9 cellular contexts compared by ENCODE assay signal in genomic region chr9:27499481-27499880, GRCh38. TPM values are rescaled to one million over a fixed set of nuclear protein-coding genes. Genes with fewer than 3 reads are reported as not detected.
DNase-seq lines count a peak whose midpoint lies in the region; ATAC-seq and TF ChIP-seq lines count a peak whose summit lies in the region.
"Had no signal": no experiment of that assay in that cellular context is flagged by ENCODE, and none has a peak within 500 bp of the region (broad histone marks: within the 10 kb centered on the region; RNA-seq: fewer than 3 reads in every experiment).

No MANE protein-coding gene starts in this region.

- no peak overlapping the region for H3K9ac ChIP-seq in neural progenitor cell

- peaks cover 24% of the 10 kb centered on the region for H3K4me1 Mint-ChIP-seq in activated naive CD8-positive, alpha-beta T cell treated with anti-CD3 and anti-CD28 coated beads, Interleukin-2, amount 50 U/mL, for 24 hours
- peaks cover 48% of the 10 kb centered on the region for H3K4me1 Mint-ChIP-seq in neural progenitor cell

- TF ChIP-seq POLR2A in gastrocnemius medialis (IDR thresholded peaks at IDR 0.05) (no peak), testis (IDR thresholded peaks at IDR 0.05) (no peak)

- no peak overlapping the region for H3K27ac ChIP-seq in neural progenitor cell
- H3K27ac ChIP-seq in gastrocnemius medialis, result no peak overlapping the region
- H3K27ac ChIP-seq in testis, result no peak overlapping the region

- no peaks in the 10 kb centered on the region for H3K9me3 Mint-ChIP-seq in activated naive CD8-positive, alpha-beta T cell treated with anti-CD3 and anti-CD28 coated beads, Interleukin-2, amount 50 U/mL, for 24 hours
- peaks cover 10% of the 10 kb centered on the region for H3K9me3 Mint-ChIP-seq in neural progenitor cell

- H3K36me3 ChIP-seq in neural progenitor cell (no peaks in the 10 kb centered on the region), gastrocnemius medialis (no peaks in the 10 kb centered on the region), testis (ENCODE audit: low read depth, missing control alignments) (no peaks in the 10 kb centered on the region)

- H3K79me2 ChIP-seq in neural progenitor cell (ENCODE audit: low read depth), result peaks cover 69% of the 10 kb centered on the region

- H3K4me3 ChIP-seq in neural progenitor cell, result no peak overlapping the region
- H3K4me3 ChIP-seq in gastrocnemius medialis, result no peak overlapping the region
- no peak overlapping the region for H3K4me3 ChIP-seq in testis

- H2AFZ ChIP-seq in neural progenitor cell (replicated peaks), result no peak overlapping the region

- no peak for DNase-seq in activated naive CD8-positive, alpha-beta T cell treated with anti-CD3 and anti-CD28 coated beads, Interleukin-2, amount 50 U/mL, for 24 hours
- DNase-seq in neural progenitor cell (ENCODE audit: low spot score) (no peak), gastrocnemius medialis (no peak), testis (no peak), occipital lobe (lab: John Stamatoyannopoulos, UW) (no peak)
- DNase-seq: RPMI8226 had no signal

- peak overlapping the region; percentile 33 for H3K4me2 ChIP-seq in neural progenitor cell

- peaks cover 2% of the 10 kb centered on the region for H3K27me3 Mint-ChIP-seq in activated naive CD8-positive, alpha-beta T cell treated with anti-CD3 and anti-CD28 coated beads, Interleukin-2, amount 50 U/mL, for 24 hours
- peaks cover 4% of the 10 kb centered on the region for H3K27me3 Mint-ChIP-seq in neural progenitor cell (ENCODE audit: insufficient read depth, low read depth)

- WGBS in testis, 2 donors, result 47 to 50% methylated on average over 2 of the region's 2 CpGs

- in situ Hi-C loops in gastrocnemius medialis (cut with MboI; ENCODE audit: low sequenced_read_pairs in 4 of 4), result no loop called here

- H3K27ac Mint-ChIP-seq in activated naive CD8-positive, alpha-beta T cell treated with anti-CD3 and anti-CD28 coated beads, Interleukin-2, amount 50 U/mL, for 24 hours, result no peak overlapping the region
- no peak overlapping the region for H3K27ac Mint-ChIP-seq in neural progenitor cell

- TF ChIP-seq CTCF in neural progenitor cell (IDR thresholded peaks at IDR 0.05) (no peak), gastrocnemius medialis (IDR thresholded peaks at IDR 0.05 in 4 of 5, conservative IDR thresholded peaks at IDR 0.05 in 1 of 5) (no peak), testis (IDR thresholded peaks at IDR 0.05) (no peak)

- no peaks in the 10 kb centered on the region for H3K9me3 ChIP-seq in neural progenitor cell (ENCODE audit: low read depth)
- H3K9me3 ChIP-seq in gastrocnemius medialis, result no peaks in the 10 kb centered on the region
- no peaks in the 10 kb centered on the region for H3K9me3 ChIP-seq in testis

- no peaks in the 10 kb centered on the region for H3K36me3 Mint-ChIP-seq in activated naive CD8-positive, alpha-beta T cell treated with anti-CD3 and anti-CD28 coated beads, Interleukin-2, amount 50 U/mL, for 24 hours (ENCODE audit: low read depth)
- H3K36me3 Mint-ChIP-seq in neural progenitor cell, result peaks cover 11% of the 10 kb centered on the region

- H3K27me3 ChIP-seq in neural progenitor cell (no peaks in the 10 kb centered on the region), gastrocnemius medialis (no peaks in the 10 kb centered on the region), testis (no peaks in the 10 kb centered on the region)

- H3K4me3 Mint-ChIP-seq in activated naive CD8-positive, alpha-beta T cell treated with anti-CD3 and anti-CD28 coated beads, Interleukin-2, amount 50 U/mL, for 24 hours, result peak overlapping the region; percentile 18
- H3K4me3 Mint-ChIP-seq in neural progenitor cell, result no peak overlapping the region

- peaks cover 37% of the 10 kb centered on the region for H3F3A ChIP-seq in neural progenitor cell (ENCODE audit: low read depth)

- H3K4me1 ChIP-seq in neural progenitor cell, result peaks cover 67% of the 10 kb centered on the region
- H3K4me1 ChIP-seq in gastrocnemius medialis, result peaks cover 10 to 11% of the 10 kb centered on the region in 2 donors
- peaks cover 35% of the 10 kb centered on the region for H3K4me1 ChIP-seq in testis

- ATAC-seq in GM18868 (IDR thresholded peaks at IDR 0.05; ENCODE audit: unreplicated experiment) (peak; percentile 57), HG03378 (IDR thresholded peaks at IDR 0.05; ENCODE audit: unreplicated experiment) (peak; percentile 82), gastrocnemius medialis (no peak), GM21515 (IDR thresholded peaks at IDR 0.05; ENCODE audit: unreplicated experiment) (no peak)
- peak; percentile 94 for ATAC-seq in activated naive CD8-positive, alpha-beta T cell treated with anti-CD3 and anti-CD28 coated beads, Interleukin-2, amount 50 U/mL, for 24 hours

- intact Hi-C loops in gastrocnemius medialis (cut with DNase I; ENCODE audit: low total_unique reads), result no loop called here
- intact Hi-C loops in testis (cut with DNase I; ENCODE audit: low total_unique reads), result no loop called here

- H4K20me1 ChIP-seq in neural progenitor cell (ENCODE audit: low read depth), result peaks cover 22% of the 10 kb centered on the region

RNA-seq across cellular contexts. Expression of gene IFNK, which starts 24.6 kb away (rescaled TPM):
- total RNA-seq in neural progenitor cell (ENCODE audit: low replicate concordance), result not detected in 2 replicates
- not detected for total RNA-seq in gastrocnemius medialis
- not detected for total RNA-seq in testis
- polyA plus RNA-seq in testis (ENCODE audit: insufficient read depth, low read depth, low replicate concordance), result not detected
- not detected for total RNA-seq in occipital lobe

RNA-seq across cellular contexts. Expression of gene MOB3B, which starts 30.1 kb away (rescaled TPM):
- total RNA-seq in neural progenitor cell (ENCODE audit: low replicate concordance), result 14.0 and 15.3 TPM in 2 replicates
- total RNA-seq in gastrocnemius medialis, result 10 to 100 TPM in 3 of 4 donors, 1 to 10 TPM in 1; 3.4 to 16.3 (median 12.7) TPM
- 10 to 100 TPM; 17.5 to 23.2 TPM for total RNA-seq in testis
- 9.1 TPM for polyA plus RNA-seq in testis (ENCODE audit: insufficient read depth, low read depth, low replicate concordance)
- 6.2 TPM for total RNA-seq in occipital lobe

Comparison
In these comparisons a context has a peak if more than half of its experiments do, and no peak if none do; other contexts are left out.
1. ATAC-seq: peak in GM18868 (single experiment), HG03378 (single experiment) and activated naive CD8-positive, alpha-beta T cell treated with anti-CD3 and anti-CD28 coated beads, Interleukin-2, amount 50 U/mL, for 24 hours (single experiment); none in gastrocnemius medialis (0 of 2) and GM21515 (single experiment).